In genomic region chr18:4203525-4203924, GRCh38 we compare ENCODE assay signal across 18 cellular contexts.
"Had no signal": no experiment of that assay in that cellular context is flagged by ENCODE, and none has a peak within 500 bp of the region (broad histone marks: within the 10 kb centered on the region; RNA-seq: fewer than 3 reads in every experiment).

No MANE protein-coding gene starts in this region.

- H3K36me3 Mint-ChIP-seq: activated naive CD8-positive, alpha-beta T cell treated with anti-CD3 and anti-CD28 coated beads for 36 hours; memory B cell; natural killer cell treated with Interleukin-12 subunit alpha and Interleukin-12 subunit beta and Interleukin-15 and Interleukin-18, amount 100 ng/mL, for 72 hours; T-cell had no signal

- H3K4me3 ChIP-seq: left ventricle myocardium inferior, prostate gland, smooth muscle cell, transverse colon had no signal

- DNase-seq: activated CD4-positive, CD25-positive, alpha-beta regulatory T cell treated with anti-CD3 and anti-CD28 coated beads, Interleukin-2, amount 50 U/mL, for 72 hours; activated naive CD8-positive, alpha-beta T cell treated with anti-CD3 and anti-CD28 coated beads for 36 hours; brain microvascular endothelial cell; effector memory CD8-positive, alpha-beta T cell; left ventricle myocardium inferior; right cardiac atrium; stimulated activated CD4-positive, alpha-beta T cell treated with anti-CD3 and anti-CD28 coated beads, Interleukin-4, amount 100 ng/mL, for 4 hours; stimulated activated CD8-positive, alpha-beta memory T cell treated with anti-CD3 and anti-CD28 coated beads, Interleukin-4, amount 100 ng/mL, for 48 hours; stimulated activated naive CD4-positive, alpha-beta T cell treated with Interleukin-2 at 50 U/mL for 16 hours; T-cell; T-helper 9 cell; transverse colon had no signal

- H3K36me3 ChIP-seq: brain microvascular endothelial cell, left ventricle myocardium inferior, prostate gland, transverse colon had no signal

- H3K27ac ChIP-seq: brain microvascular endothelial cell, left ventricle myocardium inferior, prostate gland, transverse colon had no signal

- H3K27me3 Mint-ChIP-seq: activated naive CD8-positive, alpha-beta T cell treated with anti-CD3 and anti-CD28 coated beads for 36 hours; effector memory CD8-positive, alpha-beta T cell; memory B cell; natural killer cell treated with Interleukin-12 subunit alpha and Interleukin-12 subunit beta and Interleukin-15 and Interleukin-18, amount 100 ng/mL, for 72 hours; T-cell had no signal

- H3K27me3 ChIP-seq: brain microvascular endothelial cell, transverse colon had no signal

- H3K4me2 ChIP-seq: smooth muscle cell had no signal

- H3K9me3 ChIP-seq: left ventricle myocardium inferior, prostate gland, transverse colon had no signal

- ATAC-seq: effector memory CD8-positive, alpha-beta T cell; natural killer cell treated with Interleukin-12 subunit alpha and Interleukin-12 subunit beta and Interleukin-15 and Interleukin-18, amount 100 ng/mL, for 72 hours; right cardiac atrium; T-cell had no signal

- H3K4me1 Mint-ChIP-seq: activated naive CD8-positive, alpha-beta T cell treated with anti-CD3 and anti-CD28 coated beads for 36 hours; memory B cell; T-cell had no signal

- H3K4me1 ChIP-seq: left ventricle myocardium inferior, prostate gland, transverse colon had no signal

- H3K27ac Mint-ChIP-seq: activated naive CD8-positive, alpha-beta T cell treated with anti-CD3 and anti-CD28 coated beads for 36 hours; activated T-helper 1 cell treated with anti-CD3 and anti-CD28 coated beads, Interleukin-12 subunit alpha, Interleukin-12 subunit beta, Interleukin-2, Interleukin-4 antibody, amounts not matched to agents 30 ng/mL and 10 ng/mL and 1 ng/mL, durations not matched to agents 14 hours and 24 hours and 36 hours; effector memory CD8-positive, alpha-beta T cell; memory B cell; natural killer cell treated with Interleukin-12 subunit alpha and Interleukin-12 subunit beta and Interleukin-15 and Interleukin-18, amount 100 ng/mL, for 72 hours; T-cell had no signal

- FAIRE-seq: keratinocyte had no signal

- H3K4me3 Mint-ChIP-seq: activated naive CD8-positive, alpha-beta T cell treated with anti-CD3 and anti-CD28 coated beads for 36 hours; activated T-helper 1 cell treated with anti-CD3 and anti-CD28 coated beads, Interleukin-12 subunit alpha, Interleukin-12 subunit beta, Interleukin-2, Interleukin-4 antibody, amounts not matched to agents 30 ng/mL and 10 ng/mL and 1 ng/mL, durations not matched to agents 14 hours and 24 hours and 36 hours; effector memory CD8-positive, alpha-beta T cell; memory B cell; natural killer cell treated with Interleukin-12 subunit alpha and Interleukin-12 subunit beta and Interleukin-15 and Interleukin-18, amount 100 ng/mL, for 72 hours; T-cell had no signal
